Comparison of ENCODE assay signal across 23 cellular contexts in the genomic region with DNA sequence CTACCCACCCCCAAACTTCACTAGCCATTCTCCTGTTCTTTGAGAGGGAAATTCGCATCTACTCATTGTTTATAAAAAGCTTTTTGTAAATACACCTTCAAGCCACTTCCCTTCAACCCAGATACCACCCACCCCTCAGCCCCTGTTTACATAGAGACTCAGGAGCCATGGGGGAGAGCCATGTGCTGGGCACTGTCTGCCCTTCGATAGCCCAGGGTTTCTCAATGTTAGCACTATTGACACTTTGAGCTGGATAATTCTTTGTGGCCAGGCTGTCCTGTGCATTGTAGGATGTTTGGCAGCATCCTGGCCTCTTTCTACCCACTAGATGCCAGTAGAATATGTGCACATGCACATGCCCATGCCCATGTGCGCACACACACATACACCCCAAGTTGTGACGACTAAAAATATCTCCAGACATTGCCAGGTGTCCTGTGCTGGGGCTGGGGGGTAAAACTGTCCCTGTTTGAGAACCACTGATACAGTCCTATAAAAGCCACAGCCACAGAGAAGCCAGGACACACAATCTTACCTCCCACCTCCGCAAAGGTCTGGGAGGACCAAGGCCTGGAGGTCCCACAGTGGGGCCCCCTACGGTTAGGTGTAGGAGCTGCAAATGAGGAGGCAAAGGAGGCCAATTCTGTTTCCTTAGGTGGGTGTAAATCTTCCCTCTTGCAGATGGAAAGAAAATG.
DNase-seq lines count a peak whose midpoint lies in the region; ATAC-seq and TF ChIP-seq lines count a peak whose summit lies in the region.
"Had no signal": no experiment of that assay in that cellular context is flagged by ENCODE, and none has a peak within 500 bp of the region (broad histone marks: within the 10 kb centered on the region; RNA-seq: fewer than 3 reads in every experiment).

No MANE protein-coding gene starts in this region.

- no peak overlapping the region for H3K27ac ChIP-seq in DOHH2 (ENCODE audit: low read depth, low read length)
- H3K27ac ChIP-seq: cardiac muscle cell, epithelial cell of prostate, foreskin keratinocyte, hepatocyte had no signal

- no peaks in the 10 kb centered on the region for H3K9me3 Mint-ChIP-seq in dendritic cell treated with granulocyte-macrophage colony-stimulating factor and Interleukin-4, amounts not matched to agents 40 ng/mL and 50 ng/mL, for 4 days
- no peaks in the 10 kb centered on the region for H3K9me3 Mint-ChIP-seq in nephron progenitor cell
- H3K9me3 Mint-ChIP-seq: natural killer cell had no signal

- H3K4me3 ChIP-seq in DOHH2 (ENCODE audit: low read length) (no peak overlapping the region), Loucy (ENCODE audit: low read length, poor library complexity, severe bottlenecking) (no peak overlapping the region)
- H3K4me3 ChIP-seq: cardiac muscle cell, HAP-1, hepatocyte had no signal

- no peak for ATAC-seq in GM19397 (IDR thresholded peaks at IDR 0.05; ENCODE audit: unreplicated experiment)
- ATAC-seq in GM21619 (IDR thresholded peaks at IDR 0.05; ENCODE audit: unreplicated experiment), result no peak
- ATAC-seq: foreskin keratinocyte, natural killer cell had no signal

- H4K20me1 ChIP-seq in DOHH2 (ENCODE audit: control insufficient read depth, insufficient read depth, low read depth, low read length) (no peaks in the 10 kb centered on the region), Loucy (ENCODE audit: insufficient read depth, low read length, poor library complexity, severe bottlenecking) (no peaks in the 10 kb centered on the region)

- H3K36me3 ChIP-seq in DOHH2 (ENCODE audit: control insufficient read depth, low read length) (no peaks in the 10 kb centered on the region), Loucy (ENCODE audit: insufficient read depth, low read length) (peaks cover 31% of the 10 kb centered on the region; the same call in 1 of the 2 replicates)
- H3K36me3 ChIP-seq: cardiac muscle cell, HAP-1 had no signal

- no peaks in the 10 kb centered on the region for H3K36me3 Mint-ChIP-seq in dendritic cell treated with granulocyte-macrophage colony-stimulating factor and Interleukin-4, amounts not matched to agents 40 ng/mL and 50 ng/mL, for 4 days (ENCODE audit: low read depth)
- H3K36me3 Mint-ChIP-seq in nephron progenitor cell (ENCODE audit: low read depth), result no peaks in the 10 kb centered on the region
- H3K36me3 Mint-ChIP-seq: natural killer cell had no signal

- H3K4me2 ChIP-seq in DOHH2 (ENCODE audit: low read length), result no peak overlapping the region
- no peak overlapping the region for H3K4me2 ChIP-seq in Loucy (ENCODE audit: low read depth, low read length, poor library complexity, severe bottlenecking)
- H3K4me2 ChIP-seq: hepatocyte had no signal

- no peaks in the 10 kb centered on the region for H3K79me2 ChIP-seq in DOHH2 (ENCODE audit: control insufficient read depth, low read length)
- H3K79me2 ChIP-seq in Loucy (ENCODE audit: insufficient read depth, low read length), result no peaks in the 10 kb centered on the region; the same call in 1 of the 2 replicates
- H3K79me2 ChIP-seq: hepatocyte had no signal

- H3K4me1 ChIP-seq in DOHH2 (ENCODE audit: control insufficient read depth, low read length) (peaks cover 19% of the 10 kb centered on the region), Loucy (ENCODE audit: insufficient read depth, low read length, poor library complexity, severe bottlenecking) (peaks cover 14% of the 10 kb centered on the region)

- no peaks in the 10 kb centered on the region for H3K27me3 Mint-ChIP-seq in dendritic cell treated with granulocyte-macrophage colony-stimulating factor and Interleukin-4, amounts not matched to agents 40 ng/mL and 50 ng/mL, for 4 days
- peaks cover 2% of the 10 kb centered on the region for H3K27me3 Mint-ChIP-seq in nephron progenitor cell (ENCODE audit: low read depth, poor library complexity)

- no peak overlapping the region for H2AFZ ChIP-seq in Loucy (ENCODE audit: low read length)
- H2AFZ ChIP-seq: hepatocyte had no signal

- H3K4me1 Mint-ChIP-seq in dendritic cell treated with granulocyte-macrophage colony-stimulating factor and Interleukin-4, amounts not matched to agents 40 ng/mL and 50 ng/mL, for 4 days (ENCODE audit: low read depth), result peaks cover 34% of the 10 kb centered on the region
- no peaks in the 10 kb centered on the region for H3K4me1 Mint-ChIP-seq in nephron progenitor cell

- intact Hi-C loops in dendritic cell treated with granulocyte-macrophage colony-stimulating factor and Interleukin-4, amounts not matched to agents 40 ng/mL and 50 ng/mL, for 4 days (cut with micrococcal nuclease), result no loop called here

- H3K27me3 ChIP-seq in DOHH2 (ENCODE audit: control insufficient read depth, low read length) (no peaks in the 10 kb centered on the region), Loucy (ENCODE audit: insufficient read depth, low read length, poor library complexity, severe bottlenecking) (no peaks in the 10 kb centered on the region)
- H3K27me3 ChIP-seq: cardiac muscle cell, foreskin keratinocyte, hepatocyte had no signal

- H3K9ac ChIP-seq in Loucy (ENCODE audit: low read depth, low read length, poor library complexity, severe bottlenecking), result no peak overlapping the region

- TF ChIP-seq CTCF in DOHH2 (IDR thresholded peaks at IDR 0.05; ENCODE audit: low read depth, low read length, poor library complexity, severe bottlenecking), result peak; percentile 25
- peak; percentile 48; the same call in 1 of the 2 replicates for TF ChIP-seq CTCF in Loucy (conservative IDR thresholded peaks at IDR 0.05; ENCODE audit: low read length)
- TF ChIP-seq CTCF in nephron progenitor cell (IDR thresholded peaks at IDR 0.05), result no peak

- no peak overlapping the region for H3K4me3 Mint-ChIP-seq in dendritic cell treated with granulocyte-macrophage colony-stimulating factor and Interleukin-4, amounts not matched to agents 40 ng/mL and 50 ng/mL, for 4 days
- H3K4me3 Mint-ChIP-seq in nephron progenitor cell, result no peak overlapping the region
- H3K4me3 Mint-ChIP-seq: natural killer cell had no signal

- H3K27ac Mint-ChIP-seq in dendritic cell treated with granulocyte-macrophage colony-stimulating factor and Interleukin-4, amounts not matched to agents 40 ng/mL and 50 ng/mL, for 4 days, result peak overlapping the region; percentile 10
- H3K27ac Mint-ChIP-seq in nephron progenitor cell, result peak overlapping the region; percentile 20

- H3K9me2 ChIP-seq in DOHH2 (replicated peaks; ENCODE audit: control insufficient read depth, low read length) (no peaks in the 10 kb centered on the region), Loucy (replicated peaks; ENCODE audit: low read depth, low read length) (no peaks in the 10 kb centered on the region)

- H3K9me3 ChIP-seq in DOHH2 (ENCODE audit: control insufficient read depth, insufficient read depth, low read length), result no peaks in the 10 kb centered on the region
- H3K9me3 ChIP-seq in Loucy (ENCODE audit: insufficient read depth, low read depth, low read length), result no peaks in the 10 kb centered on the region
- H3K9me3 ChIP-seq: HAP-1 had no signal

- DNase-seq in nephron progenitor cell, result no peak
- DNase-seq in NCI-H526 (lab: John Stamatoyannopoulos, UW), result no peak
- DNase-seq in T-helper 1 cell, result no peak
- DNase-seq: activated CD4-positive, alpha-beta T cell treated with anti-CD3 and anti-CD28 coated beads, Interleukin-2, amount 50 U/mL, for 1 hour; activated naive CD4-positive, alpha-beta T cell; foreskin keratinocyte; GDM1; kidney glomerular epithelial cell; mammary epithelial cell; natural killer cell; NCI-H1417; NCI-H524; posterior cingulate gyrus; SHP77 had no signal

- H3F3A ChIP-seq in DOHH2 (ENCODE audit: control insufficient read depth, insufficient read depth) (no peaks in the 10 kb centered on the region), Loucy (ENCODE audit: low read depth) (no peaks in the 10 kb centered on the region; the same call in 1 of the 2 replicates)
